10 cellular contexts compared by ENCODE assay signal in the genomic region with DNA sequence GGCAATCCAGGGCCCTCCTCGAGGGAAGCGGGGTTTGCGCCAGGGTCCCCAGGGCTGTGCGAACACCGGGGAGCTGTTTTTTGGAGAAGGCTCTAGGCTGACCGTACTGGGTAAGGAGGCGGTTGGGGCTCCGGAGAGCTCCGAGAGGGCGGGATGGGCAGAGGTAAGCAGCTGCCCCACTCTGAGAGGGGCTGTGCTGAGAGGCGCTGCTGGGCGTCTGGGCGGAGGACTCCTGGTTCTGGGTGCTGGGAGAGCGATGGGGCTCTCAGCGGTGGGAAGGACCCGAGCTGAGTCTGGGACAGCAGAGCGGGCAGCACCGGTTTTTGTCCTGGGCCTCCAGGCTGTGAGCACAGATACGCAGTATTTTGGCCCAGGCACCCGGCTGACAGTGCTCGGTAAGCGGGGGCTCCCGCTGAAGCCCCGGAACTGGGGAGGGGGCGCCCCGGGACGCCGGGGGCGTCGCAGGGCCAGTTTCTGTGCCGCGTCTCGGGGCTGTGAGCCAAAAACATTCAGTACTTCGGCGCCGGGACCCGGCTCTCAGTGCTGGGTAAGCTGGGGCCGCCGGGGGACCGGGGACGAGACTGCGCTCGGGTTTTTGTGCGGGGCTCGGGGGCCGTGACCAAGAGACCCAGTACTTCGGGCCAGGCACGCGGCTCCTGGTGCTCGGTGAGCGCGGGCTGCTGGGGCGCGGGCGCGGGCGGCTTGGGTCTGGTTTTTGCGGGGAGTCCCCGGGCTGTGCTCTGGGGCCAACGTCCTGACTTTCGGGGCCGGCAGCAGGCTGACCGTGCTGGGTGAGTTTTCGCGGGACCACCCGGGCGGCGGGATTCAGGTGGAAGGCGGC. TPM values are rescaled to one million over a fixed set of nuclear protein-coding genes. Genes with fewer than 3 reads are reported as not detected.
DNase-seq lines count a peak whose midpoint lies in the region; FAIRE-seq and TF ChIP-seq lines count a peak whose summit lies in the region.
"Had no signal": no experiment of that assay in that cellular context is flagged by ENCODE, and none has a peak within 500 bp of the region (broad histone marks: within the 10 kb centered on the region; RNA-seq: fewer than 3 reads in every experiment).

No MANE protein-coding gene starts in this region.

- H3K27me3 Mint-ChIP-seq in HFFc6 (ENCODE audit: insufficient read depth): peaks cover 52% of the 10 kb centered on the region
- H3K27me3 Mint-ChIP-seq in activated CD4-positive, alpha-beta memory T cell treated with anti-CD3 and anti-CD28 coated beads, Interleukin-2, amount 10 ng/mL, durations not matched to agents 7 days and 5 days: no peaks in the 10 kb centered on the region

- peaks cover 19% of the 10 kb centered on the region for H3K4me1 ChIP-seq in left ventricle myocardium inferior
- no peaks in the 10 kb centered on the region for H3K4me1 ChIP-seq in small intestine (ENCODE audit: control insufficient read depth in 2 of 2, insufficient read depth in 1 of 2, low read depth in 1 of 2, low read length in 1 of 2)

- no peaks in the 10 kb centered on the region for H3K36me3 Mint-ChIP-seq in HFFc6 (ENCODE audit: low read depth)
- H3K36me3 Mint-ChIP-seq in activated CD4-positive, alpha-beta memory T cell treated with anti-CD3 and anti-CD28 coated beads, Interleukin-2, amount 10 ng/mL, durations not matched to agents 7 days and 5 days (ENCODE audit: low read depth): peaks cover 84% of the 10 kb centered on the region

- H3K9me3 ChIP-seq in left ventricle myocardium inferior (replicated peaks) (no peaks in the 10 kb centered on the region), small intestine (ENCODE audit: control insufficient read depth, low read depth) (no peaks in the 10 kb centered on the region)

- peak overlapping the region; percentile 36; the same call in 1 of the 2 replicates for H3K4me3 Mint-ChIP-seq in HFFc6
- H3K4me3 Mint-ChIP-seq in activated CD4-positive, alpha-beta memory T cell treated with anti-CD3 and anti-CD28 coated beads, Interleukin-2, amount 10 ng/mL, durations not matched to agents 7 days and 5 days: peak overlapping the region; percentile 99

- FAIRE-seq in small intestine (lab: Jason Lieb, UNC): no peak
- FAIRE-seq: islet of Langerhans had no signal

- in situ Hi-C loops in GM13976 (cut with MboI; ENCODE audit: low sequenced_read_pairs, unreplicated experiment): no loop called here

- H3K4me1 Mint-ChIP-seq in HFFc6 (ENCODE audit: low read depth): peaks cover 8% of the 10 kb centered on the region
- peaks cover 69% of the 10 kb centered on the region for H3K4me1 Mint-ChIP-seq in activated CD4-positive, alpha-beta memory T cell treated with anti-CD3 and anti-CD28 coated beads, Interleukin-2, amount 10 ng/mL, durations not matched to agents 7 days and 5 days

- H3K4me3 ChIP-seq in left ventricle myocardium inferior: peak overlapping the region; percentile 60
- peak overlapping the region; percentile 46 to 64 for H3K4me3 ChIP-seq in small intestine (ENCODE audit: low read depth in 1 of 2, low read length in 2 of 2)

- TF ChIP-seq CTCF in GM13976 (IDR thresholded peaks at IDR 0.05; ENCODE audit: borderline replicate concordance, control extremely low read depth, extremely low read depth, insufficient read depth, missing control alignments) (no peak), HFFc6 (IDR thresholded peaks at IDR 0.05) (no peak), left ventricle myocardium inferior (IDR thresholded peaks at IDR 0.05; ENCODE audit: borderline replicate concordance) (no peak)

- H3K27ac Mint-ChIP-seq in HFFc6: no peak overlapping the region
- H3K27ac Mint-ChIP-seq in activated CD4-positive, alpha-beta memory T cell treated with anti-CD3 and anti-CD28 coated beads, Interleukin-2, amount 10 ng/mL, durations not matched to agents 7 days and 5 days: peak overlapping the region; percentile 89

- WGBS in small intestine, 3 donors: 3 to 6% (median 5%) methylated on average over 54 to 69 of the region's 69 CpGs

- H3K27me3 ChIP-seq in left ventricle myocardium inferior (ENCODE audit: low read depth) (peaks cover 99% of the 10 kb centered on the region), small intestine (ENCODE audit: control insufficient read depth in 2 of 2, insufficient read depth in 2 of 2, low read length in 2 of 2) (peaks cover 0 to 13% of the 10 kb centered on the region in 2 donors)

- intact Hi-C loops in left ventricle myocardium inferior (cut with micrococcal nuclease): no loop called here

- DNase-seq in GM13976 (ENCODE audit: low spot score): peak; percentile 54
- no peak for DNase-seq in HFFc6
- DNase-seq in activated CD4-positive, alpha-beta memory T cell treated with anti-CD3 and anti-CD28 coated beads, Interleukin-2, amount 10 ng/mL, durations not matched to agents 7 days and 5 days: no peak
- DNase-seq in left ventricle myocardium inferior: no peak
- no peak for DNase-seq in small intestine
- DNase-seq in GF-D8 (lab: John Stamatoyannopoulos, UW): no peak
- no peak for DNase-seq in NOMO-1 treated with DMSO at 0.1 percent for 48 hours (lab: John Stamatoyannopoulos, UW; ENCODE audit: unreplicated experiment)
- DNase-seq in ureter (ENCODE audit: low spot score): no peak

- CTCF ChIA-PET in activated CD4-positive, alpha-beta memory T cell treated with anti-CD3 and anti-CD28 coated beads, Interleukin-2, amount 10 ng/mL, durations not matched to agents 7 days and 5 days (lab: Charles Lee): interaction anchor here (1.2 to 5.7 kb wide), 6 partner anchors 9 to 311 kb away, joined by 3 to 150 read pairs (median 6); no protein-coding TSS in a partner anchor

- no peaks in the 10 kb centered on the region for H3K9me3 Mint-ChIP-seq in HFFc6
- no peaks in the 10 kb centered on the region for H3K9me3 Mint-ChIP-seq in activated CD4-positive, alpha-beta memory T cell treated with anti-CD3 and anti-CD28 coated beads, Interleukin-2, amount 10 ng/mL, durations not matched to agents 7 days and 5 days

- no peaks in the 10 kb centered on the region for H3K36me3 ChIP-seq in left ventricle myocardium inferior
- no peaks in the 10 kb centered on the region for H3K36me3 ChIP-seq in small intestine (ENCODE audit: control insufficient read depth in 2 of 2, insufficient read depth in 2 of 2, low read length in 2 of 2)

- H3K27ac ChIP-seq in left ventricle myocardium inferior (replicated peaks): no peak overlapping the region
- H3K27ac ChIP-seq in small intestine (ENCODE audit: low read depth in 1 of 2, low read length in 1 of 2): peak overlapping the region; percentile 75 to 97
- H3K27ac ChIP-seq: KMS-11 had no signal

- POLR2A ChIA-PET in activated CD4-positive, alpha-beta memory T cell treated with anti-CD3 and anti-CD28 coated beads, Interleukin-2, amount 10 ng/mL, durations not matched to agents 7 days and 5 days (lab: Charles Lee): interaction anchor here (0.7 to 25.8 kb wide), 21 partner anchors 5 to 583 kb away, joined by 3 to 2273 read pairs (median 7); a partner anchor contains a TSS

RNA-seq across cellular contexts. Expression of a gene that starts 26.0 kb away (rescaled TPM):
- total RNA-seq in HFFc6 (2021; fragmentation: NEBNext Ultra II Directional; extraction: Animal tissue kit (Norgen Biotek cat#: 25700)): not detected
- not detected for total RNA-seq in activated CD4-positive, alpha-beta memory T cell treated with anti-CD3 and anti-CD28 coated beads, Interleukin-2, amount 10 ng/mL, durations not matched to agents 7 days and 5 days
- total RNA-seq in left ventricle myocardium inferior (not detected), ureter (not detected)
- 100 to 1,000 TPM in 2 of 3 donors, 10 to 100 TPM in 1; 91.5 to 814 (median 154) TPM for polyA plus RNA-seq in small intestine

RNA-seq across cellular contexts. Expression of a gene that starts 47.4 kb away (rescaled TPM):
- not detected for total RNA-seq in HFFc6 (2021; fragmentation: NEBNext Ultra II Directional; extraction: Animal tissue kit (Norgen Biotek cat#: 25700))
- not detected for total RNA-seq in activated CD4-positive, alpha-beta memory T cell treated with anti-CD3 and anti-CD28 coated beads, Interleukin-2, amount 10 ng/mL, durations not matched to agents 7 days and 5 days
- total RNA-seq in left ventricle myocardium inferior (not detected), ureter (not detected)
- polyA plus RNA-seq in small intestine: 10 to 100 TPM; 12.6 to 28.2 (median 17.3) TPM

RNA-seq across cellular contexts. Expression of a gene that starts 58.2 kb away (rescaled TPM):
- under 1 TPM; 0.26 to 0.69 (median 0.33) TPM for total RNA-seq in HFFc6 (2021; fragmentation: NEBNext Ultra II Directional; extraction: Animal tissue kit (Norgen Biotek cat#: 25700))
- 1 to 10 TPM; 5.7 to 7.0 TPM for total RNA-seq in activated CD4-positive, alpha-beta memory T cell treated with anti-CD3 and anti-CD28 coated beads, Interleukin-2, amount 10 ng/mL, durations not matched to agents 7 days and 5 days
- total RNA-seq in left ventricle myocardium inferior: 4.4 TPM
- 10 to 100 TPM in 2 of 3 donors, 1 to 10 TPM in 1; 6.5 to 26.2 (median 17.0) TPM for polyA plus RNA-seq in small intestine
- total RNA-seq in ureter: 55.9 TPM
